8 cellular contexts compared by ENCODE assay signal in genomic region chr7:74254858-74255379, GRCh38. TPM values are rescaled to one million over a fixed set of nuclear protein-coding genes. Genes with fewer than 3 reads are reported as not detected.
A peak's percentile ranks its signal among the peaks of the same experiment; 100 is the strongest.
DNase-seq lines count a peak whose midpoint lies in the region; ATAC-seq and TF ChIP-seq lines count a peak whose summit lies in the region.

No MANE protein-coding gene starts in this region.

- DNase-seq in activated CD4-positive, alpha-beta T cell treated with anti-CD3 and anti-CD28 coated beads, Interleukin-2, amount 10 ng/mL, durations not matched to agents 7 days and 5 days = peak; percentile 17
- DNase-seq in activated CD4-positive, alpha-beta T cell treated with anti-CD3 and anti-CD28 coated beads, Interleukin-2, amount 50 U/mL, for 4 hours = no peak
- DNase-seq in kidney epithelial cell (ENCODE audit: low read depth) = no peak
- no peak for DNase-seq in thoracic aorta (ENCODE audit: low spot score)
- no peak for DNase-seq in D341Med (ENCODE audit: low spot score)

- H3K9me3 Mint-ChIP-seq in activated CD4-positive, alpha-beta T cell treated with anti-CD3 and anti-CD28 coated beads, Interleukin-2, amount 10 ng/mL, durations not matched to agents 7 days and 5 days = no peaks in the 10 kb centered on the region
- no peaks in the 10 kb centered on the region for H3K9me3 Mint-ChIP-seq in activated naive CD8-positive, alpha-beta T cell (ENCODE audit: low read depth)

- H3K9me3 ChIP-seq in thoracic aorta = no peaks in the 10 kb centered on the region

- H3K4me3 Mint-ChIP-seq in activated CD4-positive, alpha-beta T cell treated with anti-CD3 and anti-CD28 coated beads, Interleukin-2, amount 10 ng/mL, durations not matched to agents 7 days and 5 days = peak overlapping the region; percentile 95
- peak overlapping the region; percentile 92 for H3K4me3 Mint-ChIP-seq in activated naive CD8-positive, alpha-beta T cell

- peaks cover 46% of the 10 kb centered on the region for H3K4me1 Mint-ChIP-seq in activated CD4-positive, alpha-beta T cell treated with anti-CD3 and anti-CD28 coated beads, Interleukin-2, amount 10 ng/mL, durations not matched to agents 7 days and 5 days
- H3K4me1 Mint-ChIP-seq in activated naive CD8-positive, alpha-beta T cell (ENCODE audit: low read depth) = peaks cover 16% of the 10 kb centered on the region

- peaks cover 17% of the 10 kb centered on the region for H3K36me3 Mint-ChIP-seq in activated CD4-positive, alpha-beta T cell treated with anti-CD3 and anti-CD28 coated beads, Interleukin-2, amount 10 ng/mL, durations not matched to agents 7 days and 5 days (ENCODE audit: low read depth)
- peaks cover 5% of the 10 kb centered on the region for H3K36me3 Mint-ChIP-seq in activated naive CD8-positive, alpha-beta T cell

- peaks cover 25 to 36% of the 10 kb centered on the region in 2 donors for H3K4me1 ChIP-seq in thoracic aorta (ENCODE audit: control insufficient read depth in 1 of 2, low read depth in 2 of 2)

- H3K36me3 ChIP-seq in kidney epithelial cell (ENCODE audit: control insufficient read depth, insufficient read depth, low read length) (no peaks in the 10 kb centered on the region), thoracic aorta (peaks cover 10% of the 10 kb centered on the region)

- H3K27ac Mint-ChIP-seq in activated CD4-positive, alpha-beta T cell treated with anti-CD3 and anti-CD28 coated beads, Interleukin-2, amount 10 ng/mL, durations not matched to agents 7 days and 5 days = peak overlapping the region; percentile 96
- H3K27ac Mint-ChIP-seq in activated naive CD8-positive, alpha-beta T cell = peak overlapping the region; percentile 41

- CTCF ChIA-PET in activated CD4-positive, alpha-beta T cell treated with anti-CD3 and anti-CD28 coated beads, Interleukin-2, amount 10 ng/mL, durations not matched to agents 7 days and 5 days (lab: Charles Lee) = interaction anchor here (1.6 kb wide), 1 partner anchor 146 kb away, joined by 3 read pairs; no protein-coding TSS in a partner anchor

- peak overlapping the region; percentile 85 to 91 for H3K27ac ChIP-seq in thoracic aorta

- POLR2A ChIA-PET in activated CD4-positive, alpha-beta T cell treated with anti-CD3 and anti-CD28 coated beads, Interleukin-2, amount 10 ng/mL, durations not matched to agents 7 days and 5 days (lab: Charles Lee) = interaction anchor here (0.6 to 0.7 kb wide), 2 partner anchors 54 to 76 kb away, joined by 3 to 4 read pairs; no protein-coding TSS in a partner anchor

- H3K4me3 ChIP-seq in kidney epithelial cell (ENCODE audit: low read depth, low read length) (peak overlapping the region; percentile 89), thoracic aorta (peak overlapping the region; percentile 75)

- no peak for TF ChIP-seq CTCF in kidney epithelial cell (IDR thresholded peaks at IDR 0.05; ENCODE audit: insufficient read depth, low read length, poor library complexity, severe bottlenecking)
- TF ChIP-seq CTCF in thoracic aorta (IDR thresholded peaks at IDR 0.05) = no peak

- no peaks in the 10 kb centered on the region for H3K27me3 Mint-ChIP-seq in activated CD4-positive, alpha-beta T cell treated with anti-CD3 and anti-CD28 coated beads, Interleukin-2, amount 10 ng/mL, durations not matched to agents 7 days and 5 days
- H3K27me3 Mint-ChIP-seq in activated naive CD8-positive, alpha-beta T cell = no peaks in the 10 kb centered on the region

- ATAC-seq in thoracic aorta (ENCODE audit: insufficient number of reproducible peaks, low FRiP score, low read depth) (no peak), GM18858 (IDR thresholded peaks at IDR 0.05; ENCODE audit: unreplicated experiment) (no peak), HG02623 (IDR thresholded peaks at IDR 0.05; ENCODE audit: unreplicated experiment) (no peak)

- H3K27me3 ChIP-seq in kidney epithelial cell (ENCODE audit: control insufficient read depth, insufficient read depth, low read length) (no peaks in the 10 kb centered on the region), thoracic aorta (replicated peaks; ENCODE audit: insufficient read depth) (no peaks in the 10 kb centered on the region)

RNA-seq across cellular contexts. Expression of gene RFC2, which starts 0.7 kb away (rescaled TPM):
- 10 to 100 TPM; 52.2 to 62.9 TPM for total RNA-seq in activated CD4-positive, alpha-beta T cell treated with anti-CD3 and anti-CD28 coated beads, Interleukin-2, amount 10 ng/mL, durations not matched to agents 7 days and 5 days
- total RNA-seq in kidney epithelial cell = 15.7 and 19.9 TPM in 2 replicates
- 10 to 100 TPM in 1 of 2 donors, 1 to 10 TPM in 1; 9.5 to 15.2 TPM for total RNA-seq in thoracic aorta

RNA-seq across cellular contexts. Expression of gene CLIP2, which starts 34.3 kb away (rescaled TPM):
- under 1 TPM; 0.72 to 0.89 TPM for total RNA-seq in activated CD4-positive, alpha-beta T cell treated with anti-CD3 and anti-CD28 coated beads, Interleukin-2, amount 10 ng/mL, durations not matched to agents 7 days and 5 days
- 46.3 and 54.1 TPM in 2 replicates for total RNA-seq in kidney epithelial cell
- 10 to 100 TPM; 50.7 to 52.9 TPM for total RNA-seq in thoracic aorta

RNA-seq across cellular contexts. Expression of gene LAT2, which starts 45.1 kb away (rescaled TPM):
- 1 to 10 TPM; 8.0 to 8.4 TPM for total RNA-seq in activated CD4-positive, alpha-beta T cell treated with anti-CD3 and anti-CD28 coated beads, Interleukin-2, amount 10 ng/mL, durations not matched to agents 7 days and 5 days
- 0.14 and 1.4 TPM in 2 replicates for total RNA-seq in kidney epithelial cell
- total RNA-seq in thoracic aorta = 10 to 100 TPM in 1 of 2 donors, 1 to 10 TPM in 1; 3.7 to 17.6 TPM

Comparison
In these comparisons a context has a peak if more than half of its experiments do, and no peak if none do; other contexts are left out.
1. RNA of gene CLIP2, which starts 34.3 kb away (total RNA-seq): 50.7 to 52.9 TPM in thoracic aorta and 46.3 to 54.1 TPM in kidney epithelial cell; 0.72 to 0.89 TPM in activated CD4-positive, alpha-beta T cell treated with anti-CD3 and anti-CD28 coated beads, Interleukin-2, amount 10 ng/mL, durations not matched to agents 7 days and 5 days; every median in the first group is over 10 times any median in the second.